Comparison of ENCODE assay signal across 26 cellular contexts in the genomic region with DNA sequence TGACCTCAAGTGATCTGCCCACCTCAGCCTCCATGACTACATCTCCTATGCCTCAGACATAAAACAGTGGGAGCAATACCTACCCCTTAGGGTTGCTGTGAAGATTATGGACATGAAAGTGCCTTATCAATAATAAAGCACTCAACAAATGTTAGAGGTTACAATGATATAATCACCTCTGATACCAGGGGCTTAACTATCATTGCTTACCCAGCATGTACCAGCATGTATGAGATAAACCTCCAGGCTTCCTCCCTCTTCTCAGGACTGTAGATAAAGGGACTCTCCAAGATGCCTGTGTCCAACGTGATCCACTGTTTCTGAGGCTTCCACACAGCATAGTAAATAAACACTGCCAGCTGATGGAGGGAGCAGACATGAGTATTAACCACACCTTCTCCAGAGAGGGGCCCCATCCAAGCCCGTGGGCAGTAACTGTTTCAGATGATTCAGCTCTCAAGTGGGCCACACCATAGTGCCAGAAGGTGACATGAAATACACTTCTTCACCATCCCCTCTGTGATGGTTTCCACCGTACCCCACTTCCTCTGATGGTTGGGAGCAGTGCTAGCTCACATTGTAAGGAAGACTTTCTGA. TPM values are rescaled to one million over a fixed set of nuclear protein-coding genes. Genes with fewer than 3 reads are reported as not detected.
DNase-seq lines count a peak whose midpoint lies in the region; ATAC-seq, FAIRE-seq and TF ChIP-seq lines count a peak whose summit lies in the region.
"Had no signal": no experiment of that assay in that cellular context is flagged by ENCODE, and none has a peak within 500 bp of the region (broad histone marks: within the 10 kb centered on the region; RNA-seq: fewer than 3 reads in every experiment).

No MANE protein-coding gene starts in this region.

- FAIRE-seq in GM12891 (lab: Jason Lieb, UNC): no peak
- FAIRE-seq: endothelial cell of umbilical vein, keratinocyte, TTC549 had no signal

- no peaks in the 10 kb centered on the region for H3K27me3 ChIP-seq in trophoblast cell (ENCODE audit: insufficient read depth, low read length)
- H3K27me3 ChIP-seq: BLaER1, SJSA1, testis had no signal

- no peak overlapping the region for H3K23ac ChIP-seq in trophoblast cell (ENCODE audit: low read length)

- no peaks in the 10 kb centered on the region for H3K9me3 ChIP-seq in trophoblast cell (ENCODE audit: insufficient read depth, low read depth, low read length)
- H3K9me3 ChIP-seq: BLaER1, SJSA1, testis had no signal

- H3K4me3 Mint-ChIP-seq in activated CD4-positive, alpha-beta T cell treated with anti-CD3 and anti-CD28 coated beads, Interleukin-2, amount 10 ng/mL, durations not matched to agents 24 days and 14 days: no peak overlapping the region
- no peak overlapping the region for H3K4me3 Mint-ChIP-seq in activated CD8-positive, alpha-beta memory T cell treated with anti-CD3 and anti-CD28 coated beads, Interleukin-2, amount 10 ng/mL, durations not matched to agents 7 days and 5 days
- H3K4me3 Mint-ChIP-seq: activated naive CD4-positive, alpha-beta T cell treated with anti-CD3 and anti-CD28 coated beads for 36 hours had no signal

- H3K4ac ChIP-seq in trophoblast cell (ENCODE audit: low read depth, low read length): no peak overlapping the region

- no peaks in the 10 kb centered on the region for H3K79me1 ChIP-seq in trophoblast cell (ENCODE audit: low read length)

- H3K4me1 ChIP-seq in trophoblast cell (ENCODE audit: control insufficient read depth in 1 of 2, insufficient read depth in 2 of 2, low read length in 2 of 2): no peaks in the 10 kb centered on the region
- H3K4me1 ChIP-seq: SJSA1, testis had no signal

- no CpG with 5 or more reads among the region's 3 CpGs for WGBS in trophoblast cell (ENCODE audit: extremely low coverage, insufficient coverage, insufficient read length)

- no peaks in the 10 kb centered on the region for H3K9me3 Mint-ChIP-seq in activated CD4-positive, alpha-beta T cell treated with anti-CD3 and anti-CD28 coated beads, Interleukin-2, amount 10 ng/mL, durations not matched to agents 24 days and 14 days
- H3K9me3 Mint-ChIP-seq in activated CD8-positive, alpha-beta memory T cell treated with anti-CD3 and anti-CD28 coated beads, Interleukin-2, amount 10 ng/mL, durations not matched to agents 7 days and 5 days (ENCODE audit: low read depth): no peaks in the 10 kb centered on the region
- H3K9me3 Mint-ChIP-seq: activated naive CD4-positive, alpha-beta T cell treated with anti-CD3 and anti-CD28 coated beads for 36 hours had no signal

- H3K27ac ChIP-seq in trophoblast cell (ENCODE audit: low read depth, low read length): no peak overlapping the region
- H3K27ac ChIP-seq: BLaER1, coronary artery, SJSA1, testis had no signal

- H3K9ac ChIP-seq in trophoblast cell (ENCODE audit: low read length): no peak overlapping the region
- H3K9ac ChIP-seq: BLaER1 had no signal

- no peak overlapping the region for H2BK12ac ChIP-seq in trophoblast cell (ENCODE audit: low read length)

- no peak overlapping the region for H2BK120ac ChIP-seq in trophoblast cell (ENCODE audit: insufficient read depth, low read length, poor library complexity)

- H3K36me3 Mint-ChIP-seq in activated CD4-positive, alpha-beta T cell treated with anti-CD3 and anti-CD28 coated beads, Interleukin-2, amount 10 ng/mL, durations not matched to agents 24 days and 14 days (ENCODE audit: low read depth): no peaks in the 10 kb centered on the region
- H3K36me3 Mint-ChIP-seq in activated CD8-positive, alpha-beta memory T cell treated with anti-CD3 and anti-CD28 coated beads, Interleukin-2, amount 10 ng/mL, durations not matched to agents 7 days and 5 days: no peaks in the 10 kb centered on the region

- H3K36me3 ChIP-seq in trophoblast cell (ENCODE audit: control insufficient read depth in 1 of 2, insufficient read depth in 2 of 2, low read length in 2 of 2): no peaks in the 10 kb centered on the region
- H3K36me3 ChIP-seq: BLaER1, SJSA1 had no signal

- TF ChIP-seq POLR2A in GM12891 (IDR thresholded peaks at IDR 0.05; ENCODE audit: low read depth, low read length): no peak

- intact Hi-C loops in activated CD4-positive, alpha-beta T cell treated with anti-CD3 and anti-CD28 coated beads, Interleukin-2, amount 10 ng/mL, durations not matched to agents 24 days and 14 days (cut with micrococcal nuclease): no loop called here

- no peak overlapping the region for H3K18ac ChIP-seq in trophoblast cell (ENCODE audit: low read length)

- CTCF ChIA-PET in activated CD8-positive, alpha-beta memory T cell treated with anti-CD3 and anti-CD28 coated beads, Interleukin-2, amount 10 ng/mL, durations not matched to agents 7 days and 5 days (lab: Charles Lee): no interaction called here

- no peak overlapping the region for H2BK5ac ChIP-seq in trophoblast cell (ENCODE audit: low read depth, low read length, poor library complexity)

- peaks cover 2% of the 10 kb centered on the region for H3K4me1 Mint-ChIP-seq in activated CD4-positive, alpha-beta T cell treated with anti-CD3 and anti-CD28 coated beads, Interleukin-2, amount 10 ng/mL, durations not matched to agents 24 days and 14 days
- peaks cover 17% of the 10 kb centered on the region for H3K4me1 Mint-ChIP-seq in activated CD8-positive, alpha-beta memory T cell treated with anti-CD3 and anti-CD28 coated beads, Interleukin-2, amount 10 ng/mL, durations not matched to agents 7 days and 5 days

- no peak overlapping the region for H3K4me2 ChIP-seq in trophoblast cell (ENCODE audit: low read length)
- H3K4me2 ChIP-seq: BLaER1 had no signal

- H2AFZ ChIP-seq in trophoblast cell (ENCODE audit: insufficient read depth, low read length, poor library complexity): no peak overlapping the region

- H4K12ac ChIP-seq in trophoblast cell (ENCODE audit: low read depth, low read length): no peak overlapping the region

- no peak overlapping the region for H2AK5ac ChIP-seq in trophoblast cell (ENCODE audit: low read length)

- H4K8ac ChIP-seq in trophoblast cell (ENCODE audit: low read depth, low read length): no peak overlapping the region

- DNase-seq in activated CD4-positive, alpha-beta T cell treated with anti-CD3 and anti-CD28 coated beads for 48 hours: peak; percentile 54
- DNase-seq in activated CD4-positive, alpha-beta T cell treated with anti-CD3 and anti-CD28 coated beads, Interleukin-2, amount 10 ng/mL, durations not matched to agents 24 days and 14 days: no peak
- peak; percentile 9 for DNase-seq in ELR (ENCODE audit: low read depth)
- DNase-seq in activated CD8-positive, alpha-beta memory T cell treated with anti-CD3 and anti-CD28 coated beads, Interleukin-2, amount 10 ng/mL, durations not matched to agents 7 days and 5 days: peak; percentile 48
- DNase-seq in trophoblast cell: peak; percentile 38 to 59
- DNase-seq in iPS-NIHi11 (ENCODE audit: low spot score): no peak
- no peak for DNase-seq in COR-L47 (lab: John Stamatoyannopoulos, UW)
- DNase-seq in GM12891 (ENCODE audit: insufficient read length, low spot score): no peak
- DNase-seq: activated naive CD4-positive, alpha-beta T cell treated with anti-CD3 and anti-CD28 coated beads for 36 hours; DMS79; hippocampal formation; NCI-H1436 treated with DMSO at 0.1 percent for 48 hours; NCI-H774; right cardiac atrium; testis had no signal

- H3K27me3 Mint-ChIP-seq in activated CD4-positive, alpha-beta T cell treated with anti-CD3 and anti-CD28 coated beads, Interleukin-2, amount 10 ng/mL, durations not matched to agents 24 days and 14 days: peaks cover 5% of the 10 kb centered on the region
- H3K27me3 Mint-ChIP-seq in activated CD8-positive, alpha-beta memory T cell treated with anti-CD3 and anti-CD28 coated beads, Interleukin-2, amount 10 ng/mL, durations not matched to agents 7 days and 5 days: no peaks in the 10 kb centered on the region

- no peaks in the 10 kb centered on the region for H3K79me2 ChIP-seq in trophoblast cell (ENCODE audit: control insufficient read depth, insufficient read depth, low read length, poor library complexity)

- ATAC-seq in activated CD8-positive, alpha-beta memory T cell treated with anti-CD3 and anti-CD28 coated beads, Interleukin-2, amount 10 ng/mL, durations not matched to agents 7 days and 5 days: peak; percentile 58
- ATAC-seq: right cardiac atrium had no signal

- no peak overlapping the region for H3K27ac Mint-ChIP-seq in activated CD4-positive, alpha-beta T cell treated with anti-CD3 and anti-CD28 coated beads, Interleukin-2, amount 10 ng/mL, durations not matched to agents 24 days and 14 days
- H3K27ac Mint-ChIP-seq in activated CD8-positive, alpha-beta memory T cell treated with anti-CD3 and anti-CD28 coated beads, Interleukin-2, amount 10 ng/mL, durations not matched to agents 7 days and 5 days: no peak overlapping the region
- H3K27ac Mint-ChIP-seq: activated naive CD4-positive, alpha-beta T cell treated with anti-CD3 and anti-CD28 coated beads for 36 hours had no signal

- H3K14ac ChIP-seq in trophoblast cell (ENCODE audit: low read length): no peak overlapping the region

- H4K91ac ChIP-seq in trophoblast cell (ENCODE audit: low read depth, low read length): no peak overlapping the region

- H3K4me3 ChIP-seq in trophoblast cell (ENCODE audit: low read depth, low read length): no peak overlapping the region
- H3K4me3 ChIP-seq: BLaER1, coronary artery, SJSA1, testis had no signal

RNA-seq across cellular contexts. Expression of a gene that starts 26.2 kb away (rescaled TPM):
- total RNA-seq in activated CD4-positive, alpha-beta T cell treated with anti-CD3 and anti-CD28 coated beads, Interleukin-2, amount 10 ng/mL, durations not matched to agents 24 days and 14 days: not detected in 2 replicates
- not detected for total RNA-seq in activated CD8-positive, alpha-beta memory T cell treated with anti-CD3 and anti-CD28 coated beads, Interleukin-2, amount 10 ng/mL, durations not matched to agents 7 days and 5 days
- polyA plus RNA-seq in trophoblast cell (2013): not detected in 2 replicates
- polyA plus RNA-seq in GM12891 (2012; ENCODE audit: low read depth, missing spikeins): not detected
- total RNA-seq: activated CD8-positive, alpha-beta memory T cell treated with anti-CD3 and anti-CD28 coated beads for 36 hours; activated naive CD4-positive, alpha-beta T cell treated with anti-CD3 and anti-CD28 coated beads for 36 hours; lung microvascular endothelial cell had no signal

RNA-seq across cellular contexts. Expression of a gene that starts 34.1 kb away (rescaled TPM):
- not detected in 2 replicates for total RNA-seq in activated CD4-positive, alpha-beta T cell treated with anti-CD3 and anti-CD28 coated beads, Interleukin-2, amount 10 ng/mL, durations not matched to agents 24 days and 14 days
- not detected for total RNA-seq in activated CD8-positive, alpha-beta memory T cell treated with anti-CD3 and anti-CD28 coated beads, Interleukin-2, amount 10 ng/mL, durations not matched to agents 7 days and 5 days
- polyA plus RNA-seq in trophoblast cell (2013): not detected in 2 replicates
- not detected for polyA plus RNA-seq in GM12891 (2012; ENCODE audit: low read depth, missing spikeins)
- total RNA-seq: A172; activated CD8-positive, alpha-beta memory T cell treated with anti-CD3 and anti-CD28 coated beads for 36 hours; activated naive CD4-positive, alpha-beta T cell treated with anti-CD3 and anti-CD28 coated beads for 36 hours; endothelial cell of umbilical vein; fibroblast of villous mesenchyme; lung microvascular endothelial cell; osteoblast; right cardiac atrium; SJSA1 had no signal
- polyA plus RNA-seq: endothelial cell of umbilical vein had no signal

RNA-seq across cellular contexts. Expression of a gene that starts 42.3 kb away (rescaled TPM):
- 35.1 and 40.7 TPM in 2 replicates for total RNA-seq in activated CD4-positive, alpha-beta T cell treated with anti-CD3 and anti-CD28 coated beads, Interleukin-2, amount 10 ng/mL, durations not matched to agents 24 days and 14 days
- 10 to 100 TPM; 45.0 to 45.3 TPM for total RNA-seq in activated CD8-positive, alpha-beta memory T cell treated with anti-CD3 and anti-CD28 coated beads, Interleukin-2, amount 10 ng/mL, durations not matched to agents 7 days and 5 days
- polyA plus RNA-seq in trophoblast cell (2013): 40.6 and 42.4 TPM in 2 replicates
- polyA plus RNA-seq in GM12891 (2012; ENCODE audit: low read depth, missing spikeins): 20.3 TPM

RNA-seq across cellular contexts. Expression of a gene that starts 55.9 kb away (rescaled TPM):
- total RNA-seq in activated CD4-positive, alpha-beta T cell treated with anti-CD3 and anti-CD28 coated beads, Interleukin-2, amount 10 ng/mL, durations not matched to agents 24 days and 14 days: 10.9 and 11.0 TPM in 2 replicates
- total RNA-seq in activated CD8-positive, alpha-beta memory T cell treated with anti-CD3 and anti-CD28 coated beads, Interleukin-2, amount 10 ng/mL, durations not matched to agents 7 days and 5 days: 10 to 100 TPM; 12.0 to 16.7 TPM
- polyA plus RNA-seq in trophoblast cell (2013): 36.4 and 39.7 TPM in 2 replicates
- polyA plus RNA-seq in GM12891 (2012; ENCODE audit: low read depth, missing spikeins): 10.3 TPM

Comparison
In these comparisons a context has a peak if more than half of its experiments do, and no peak if none do; other contexts are left out.
1. DNase-seq: peak in activated CD4-positive, alpha-beta T cell treated with anti-CD3 and anti-CD28 coated beads for 48 hours (single experiment), ELR (single experiment), activated CD8-positive, alpha-beta memory T cell treated with anti-CD3 and anti-CD28 coated beads, Interleukin-2, amount 10 ng/mL, durations not matched to agents 7 days and 5 days (single experiment) and trophoblast cell (2 of 2); none in activated CD4-positive, alpha-beta T cell treated with anti-CD3 and anti-CD28 coated beads, Interleukin-2, amount 10 ng/mL, durations not matched to agents 24 days and 14 days (single experiment), iPS-NIHi11 (single experiment), COR-L47 (single experiment) and GM12891 (single experiment).